In genomic region chr13:24005711-24006281, GRCh38 we compare ENCODE assay signal across 11 cellular contexts.
DNase-seq lines count a peak whose midpoint lies in the region; ATAC-seq, FAIRE-seq and TF ChIP-seq lines count a peak whose summit lies in the region.
"Had no signal": no experiment of that assay in that cellular context is flagged by ENCODE, and none has a peak within 500 bp of the region (broad histone marks: within the 10 kb centered on the region; RNA-seq: fewer than 3 reads in every experiment).

No MANE protein-coding gene starts in this region.

- H3K27ac ChIP-seq in pancreas = no peak overlapping the region
- no peak overlapping the region for H3K27ac ChIP-seq in heart left ventricle
- H3K27ac ChIP-seq in right cardiac atrium (ENCODE audit: low read length) = no peak overlapping the region
- H3K27ac ChIP-seq in CD4-positive, alpha-beta memory T cell (ENCODE audit: low read depth, low read length) = no peak overlapping the region
- H3K27ac ChIP-seq: C4-2B, skin epidermis had no signal

- peak; percentile 10 for DNase-seq in RCC 7860 (ENCODE audit: low spot score)
- no peak for DNase-seq in pancreas
- DNase-seq in heart left ventricle = no peak
- DNase-seq in right cardiac atrium = no peak
- no peak for DNase-seq in CD4-positive, alpha-beta memory T cell
- DNase-seq: NCI-H1092 treated with DMSO at 0.1 percent for 48 hours had no signal

- H3K4me1 Mint-ChIP-seq in CD4-positive, alpha-beta memory T cell = no peaks in the 10 kb centered on the region

- 12 to 14% methylated on average over 4 of the region's 4 CpGs for WGBS in pancreas, 2 donors
- 66 to 77% (median 69%) methylated on average over 4 of the region's 4 CpGs for WGBS in heart left ventricle, 4 donors
- 70% methylated on average over 4 of the region's 4 CpGs for WGBS in right cardiac atrium

- FAIRE-seq in RCC 7860 (lab: Jason Lieb, UNC) (no peak), pancreas (lab: Jason Lieb, UNC) (no peak)

- H3K9me3 Mint-ChIP-seq in CD4-positive, alpha-beta memory T cell = peaks cover 0 to 2% (median 0%) of the 10 kb centered on the region in 8 donors

- ATAC-seq in GM18858 (IDR thresholded peaks at IDR 0.05; ENCODE audit: unreplicated experiment) (peak; percentile 62), GM21825 (IDR thresholded peaks at IDR 0.05; ENCODE audit: unreplicated experiment) (peak; percentile 66), pancreas (peak in 3 of 4 donors; percentile 61 to 80 (median 80)), heart left ventricle (no peak), right cardiac atrium (no peak), GM21360 (IDR thresholded peaks at IDR 0.05; ENCODE audit: unreplicated experiment) (no peak)

- no peak overlapping the region for H3K27ac Mint-ChIP-seq in CD4-positive, alpha-beta memory T cell

- no peak for TF ChIP-seq POLR2A in heart left ventricle (IDR thresholded peaks at IDR 0.05)

- H3K4me3 ChIP-seq in pancreas (no peak overlapping the region), heart left ventricle (no peak overlapping the region), right cardiac atrium (ENCODE audit: low read length) (no peak overlapping the region)
- no peak overlapping the region for H3K4me3 ChIP-seq in CD4-positive, alpha-beta memory T cell (ENCODE audit: low read length in 2 of 2)
- H3K4me3 ChIP-seq: skin epidermis had no signal

- no peaks in the 10 kb centered on the region for H3K9me3 ChIP-seq in pancreas
- H3K9me3 ChIP-seq in heart left ventricle = no peaks in the 10 kb centered on the region
- no peaks in the 10 kb centered on the region for H3K9me3 ChIP-seq in right cardiac atrium (ENCODE audit: control insufficient read depth, low read length)
- no peaks in the 10 kb centered on the region for H3K9me3 ChIP-seq in CD4-positive, alpha-beta memory T cell (ENCODE audit: control insufficient read depth in 1 of 2, low read length in 2 of 2)

- CTCF ChIA-PET in CD4-positive, alpha-beta memory T cell (lab: Charles Lee; ENCODE audit: partially characterized antibody) = no interaction called here

- H3K36me3 ChIP-seq in pancreas (no peaks in the 10 kb centered on the region), heart left ventricle (no peaks in the 10 kb centered on the region)
- no peaks in the 10 kb centered on the region for H3K36me3 ChIP-seq in CD4-positive, alpha-beta memory T cell (ENCODE audit: insufficient read depth, low read length)

- H3K27me3 ChIP-seq in pancreas (no peaks in the 10 kb centered on the region), heart left ventricle (no peaks in the 10 kb centered on the region), right cardiac atrium (ENCODE audit: control insufficient read depth, insufficient read depth) (no peaks in the 10 kb centered on the region)
- H3K27me3 ChIP-seq in CD4-positive, alpha-beta memory T cell (ENCODE audit: insufficient read depth, low read length) = no peaks in the 10 kb centered on the region

- peaks cover 0 to 9% (median 2%) of the 10 kb centered on the region in 3 donors for H3K4me1 ChIP-seq in pancreas
- H3K4me1 ChIP-seq in heart left ventricle = no peaks in the 10 kb centered on the region
- H3K4me1 ChIP-seq in right cardiac atrium (ENCODE audit: control insufficient read depth, insufficient read depth, low read length) = no peaks in the 10 kb centered on the region
- H3K4me1 ChIP-seq in CD4-positive, alpha-beta memory T cell (ENCODE audit: insufficient read depth, low read length) = no peaks in the 10 kb centered on the region

- no peak overlapping the region for H3K4me3 Mint-ChIP-seq in CD4-positive, alpha-beta memory T cell

- POLR2A ChIA-PET in CD4-positive, alpha-beta memory T cell (lab: Charles Lee; ENCODE audit: partially characterized antibody) = no interaction called here

- peaks cover 0 to 4% of the 10 kb centered on the region in 2 donors for H3K27me3 Mint-ChIP-seq in CD4-positive, alpha-beta memory T cell

- no peak for TF ChIP-seq CTCF in pancreas (IDR thresholded peaks at IDR 0.05)
- no peak for TF ChIP-seq CTCF in heart left ventricle (IDR thresholded peaks at IDR 0.05)

- no peaks in the 10 kb centered on the region for H3K36me3 Mint-ChIP-seq in CD4-positive, alpha-beta memory T cell

- intact Hi-C loops in pancreas (cut with DNase I) (no loop called here), heart left ventricle (cut with DNase I) (no loop called here), right cardiac atrium (cut with DNase I) (no loop called here)
- intact Hi-C loops in CD4-positive, alpha-beta memory T cell (cut with micrococcal nuclease) = no loop called here

Comparison
In these comparisons a context has a peak if more than half of its experiments do, and no peak if none do; other contexts are left out.
1. ATAC-seq: peak in GM18858 (single experiment), GM21825 (single experiment) and pancreas (3 of 4); none in heart left ventricle (0 of 4), right cardiac atrium (0 of 2) and GM21360 (single experiment).